8 cellular contexts compared by ENCODE assay signal in the genomic region with DNA sequence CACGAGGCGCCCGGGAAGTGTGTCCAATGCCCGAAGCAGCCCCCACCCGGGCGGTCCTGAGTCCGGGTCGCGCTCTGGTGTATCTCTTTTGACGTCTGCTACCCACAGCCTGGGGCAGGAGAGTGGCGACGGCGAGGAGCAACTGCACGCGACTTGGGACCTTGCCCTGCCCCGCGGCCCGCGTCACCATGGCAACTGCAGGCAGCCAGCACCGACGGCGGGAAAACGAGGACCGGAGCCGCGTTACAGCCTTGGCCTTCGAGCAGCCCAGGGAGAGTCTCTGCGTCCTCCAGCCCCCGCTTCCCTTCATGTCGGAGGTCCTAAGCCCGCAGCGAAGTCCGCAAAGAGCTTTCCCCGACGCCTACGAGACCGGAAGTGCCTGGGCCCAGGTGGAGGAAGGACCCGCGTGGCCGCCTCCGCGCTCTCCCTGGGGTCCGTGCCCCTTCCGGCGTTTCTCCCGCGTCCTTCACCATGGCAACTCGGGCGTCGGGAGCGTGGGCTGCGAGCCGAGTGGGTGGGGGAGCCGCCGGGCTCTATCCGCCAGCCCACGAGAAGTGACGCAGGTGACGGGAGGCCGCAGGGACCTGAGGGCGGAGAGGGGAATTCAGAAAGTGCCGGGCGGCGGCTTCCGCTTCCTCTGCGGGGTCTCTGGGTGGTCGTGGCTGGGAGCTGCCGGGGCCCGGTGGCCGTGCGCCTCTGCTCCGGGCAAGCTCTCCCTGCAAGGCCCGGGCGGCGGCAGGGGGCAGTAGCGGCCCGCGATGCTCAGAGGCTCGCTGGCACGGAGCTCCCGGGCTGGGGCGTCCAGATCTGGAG.
DNase-seq lines count a peak whose midpoint lies in the region; FAIRE-seq and TF ChIP-seq lines count a peak whose summit lies in the region.

No MANE protein-coding gene starts in this region.

- H3K36me3 ChIP-seq in Karpas-422 (ENCODE audit: insufficient read depth, low read length) (no peaks in the 10 kb centered on the region), rectal smooth muscle tissue (ENCODE audit: control insufficient read depth, insufficient read depth, low read length) (no peaks in the 10 kb centered on the region), vagina (no peaks in the 10 kb centered on the region)

- H3K9me3 ChIP-seq in Karpas-422 (ENCODE audit: low read length) (no peaks in the 10 kb centered on the region), vagina (no peaks in the 10 kb centered on the region)

- H3K9ac ChIP-seq in Karpas-422 (ENCODE audit: low read length) (no peak overlapping the region), rectal smooth muscle tissue (ENCODE audit: low read length) (no peak overlapping the region)

- no peak for TF ChIP-seq POLR2A in vagina (IDR thresholded peaks at IDR 0.05)

- peak overlapping the region; percentile 44 for H3K4me2 ChIP-seq in Karpas-422 (ENCODE audit: low read depth, low read length, poor library complexity, severe bottlenecking)

- H3K4me1 ChIP-seq in Karpas-422 (ENCODE audit: low read length): peaks cover 6% of the 10 kb centered on the region
- H3K4me1 ChIP-seq in rectal smooth muscle tissue (ENCODE audit: control insufficient read depth, insufficient read depth, low read length): peaks cover 2% of the 10 kb centered on the region
- peaks cover 14% of the 10 kb centered on the region for H3K4me1 ChIP-seq in vagina

- TF ChIP-seq CTCF in vagina (IDR thresholded peaks at IDR 0.05): peak; percentile 49 to 64 (median 61)

- peak; percentile 8 to 32 for DNase-seq in AML-193 (lab: John Stamatoyannopoulos, UW)
- DNase-seq in GM19239 (ENCODE audit: insufficient read length, low spot score): peak; percentile 64
- peak; percentile 84 for DNase-seq in Karpas-422
- DNase-seq in T follicular helper cell (ENCODE audit: low read depth): peak; percentile 15
- peak in 49 of 56 donors; percentile 8 to 77 (median 36) for DNase-seq in amygdala (lab: John Stamatoyannopoulos, UW)
- peak; percentile 75 for DNase-seq in hepatic stellate cell (ENCODE audit: low spot score)
- DNase-seq in vagina (ENCODE audit: extremely low spot score in 2 of 2): no peak

- H3K4me3 ChIP-seq in Karpas-422 (ENCODE audit: low read length) (no peak overlapping the region), rectal smooth muscle tissue (ENCODE audit: low read length) (peak overlapping the region; percentile 76), vagina (peak overlapping the region; percentile 54 to 61)

- no peak overlapping the region for H2AFZ ChIP-seq in Karpas-422 (ENCODE audit: low read length)

- intact Hi-C loops in vagina (cut with DNase I): no loop called here

- H3K27ac ChIP-seq in Karpas-422 (ENCODE audit: low read length): no peak overlapping the region
- H3K27ac ChIP-seq in rectal smooth muscle tissue (ENCODE audit: low read depth, low read length): no peak overlapping the region
- no peak overlapping the region for H3K27ac ChIP-seq in vagina

- no peaks in the 10 kb centered on the region for H3K9me2 ChIP-seq in Karpas-422 (replicated peaks; ENCODE audit: insufficient read depth, low read length)

- H3K27me3 ChIP-seq in Karpas-422 (ENCODE audit: low read length) (no peaks in the 10 kb centered on the region), rectal smooth muscle tissue (ENCODE audit: control insufficient read depth, insufficient read depth, low read length) (peaks cover 7% of the 10 kb centered on the region), vagina (no peaks in the 10 kb centered on the region)

- FAIRE-seq in GM19239 (lab: Jason Lieb, UNC): no peak

- H3K79me2 ChIP-seq in Karpas-422 (ENCODE audit: low read length): no peaks in the 10 kb centered on the region

- no peaks in the 10 kb centered on the region for H4K20me1 ChIP-seq in Karpas-422 (ENCODE audit: insufficient read depth, low read depth, low read length)

Comparison
In these comparisons a context has a peak if more than half of its experiments do, and no peak if none do; other contexts are left out.
1. DNase-seq: peak in AML-193 (2 of 2), GM19239 (single experiment), Karpas-422 (single experiment), T follicular helper cell (single experiment), amygdala (49 of 56) and hepatic stellate cell (single experiment); none in vagina (0 of 2).